8 cellular contexts compared by ENCODE assay signal in genomic region chr9:121498487-121499176, GRCh38. TPM values are rescaled to one million over a fixed set of nuclear protein-coding genes. Genes with fewer than 3 reads are reported as not detected.
DNase-seq lines count a peak whose midpoint lies in the region; ATAC-seq, FAIRE-seq and TF ChIP-seq lines count a peak whose summit lies in the region.

No MANE protein-coding gene starts in this region.

- peak overlapping the region; percentile 29; the same call in 1 of the 2 replicates for H2BK15ac ChIP-seq in H1 (ENCODE audit: low read length)

- no peak overlapping the region for H3K14ac ChIP-seq in H1 (ENCODE audit: insufficient read length)

- H4K91ac ChIP-seq in H1 (replicated peaks; ENCODE audit: insufficient read length, low read length), result no peak overlapping the region

- H3K79me1 ChIP-seq in H1 (ENCODE audit: low read depth, low read length), result no peaks in the 10 kb centered on the region

- intact Hi-C loops in PC-3 (cut with micrococcal nuclease), result no loop called here

- H3K18ac ChIP-seq in H1 (ENCODE audit: extremely low read depth, low read length), result no peak overlapping the region; the same call in 1 of the 2 replicates

- H3K27ac ChIP-seq in AG04450 (ENCODE audit: low read depth, low read length) (no peak overlapping the region), PC-3 (ENCODE audit: low read length) (no peak overlapping the region), H1 (ENCODE audit: low read depth, low read length) (no peak overlapping the region)

- TF ChIP-seq RAD21 in H1 (IDR thresholded peaks at IDR 0.05 in 1 of 2, conservative IDR thresholded peaks at IDR 0.05 in 1 of 2; ENCODE audit: low read depth in 2 of 2, low read length in 2 of 2), result no peak

- no peak overlapping the region for H2BK120ac ChIP-seq in H1 (replicated peaks; ENCODE audit: low read depth, low read length)

- no peak overlapping the region for H3K9ac ChIP-seq in PC-3 (ENCODE audit: low read length)
- no peak overlapping the region for H3K9ac ChIP-seq in H1 (replicated peaks in 1 of 4; ENCODE audit: extremely low read depth in 1 of 4, low read depth in 3 of 4, low read length in 3 of 4)
- peak overlapping the region; percentile 53 for H3K9ac ChIP-seq in mucosa of stomach (ENCODE audit: low read length)

- CTCF ChIA-PET in AG04450 (lab: Charles Lee) (interaction anchor here (0.7 kb wide), 1 partner anchor 54 kb away, joined by 4 read pairs; no protein-coding TSS in a partner anchor), PC-3 (lab: Charles Lee) (no interaction called here), H1 (lab: Charles Lee; ENCODE audit: partially characterized antibody) (interaction anchor here (0.8 to 5.5 kb wide), 20 partner anchors 9 to 286 kb away, joined by 3 to 38 read pairs (median 4); no protein-coding TSS in a partner anchor)

- no peak overlapping the region for H3K56ac ChIP-seq in H1 (replicated peaks; ENCODE audit: insufficient read length, low read depth, low read length)

- no peaks in the 10 kb centered on the region for H3F3A ChIP-seq in PC-3 (ENCODE audit: low read length, unreplicated experiment)

- peaks cover 56% of the 10 kb centered on the region for H3K27me3 ChIP-seq in AG04450 (ENCODE audit: control insufficient read depth, insufficient read depth, low read length)
- H3K27me3 ChIP-seq in PC-3 (ENCODE audit: low read length), result peaks cover 7% of the 10 kb centered on the region; the same call in 1 of the 2 replicates
- peaks cover 20 to 47% (median 36%) of the 10 kb centered on the region in 4 experiments for H3K27me3 ChIP-seq in H1 (replicated peaks in 1 of 4; ENCODE audit: control insufficient read depth in 3 of 4, extremely low read depth in 1 of 4, insufficient read depth in 3 of 4, low read length in 3 of 4)
- peaks cover 27% of the 10 kb centered on the region for H3K27me3 ChIP-seq in mucosa of stomach (ENCODE audit: control insufficient read depth, insufficient read depth, low read length)

- H4K20me1 ChIP-seq in PC-3 (ENCODE audit: low read length), result no peaks in the 10 kb centered on the region
- peaks cover 0 to 3% of the 10 kb centered on the region in 2 experiments for H4K20me1 ChIP-seq in H1 (replicated peaks in 1 of 2; ENCODE audit: control insufficient read depth in 1 of 2, insufficient read depth in 2 of 2, low read length in 2 of 2)

- no peak overlapping the region for H4K5ac ChIP-seq in H1 (ENCODE audit: insufficient read length, low read depth, low read length)

- TF ChIP-seq EP300 in H1 (IDR thresholded peaks at IDR 0.05; ENCODE audit: borderline replicate concordance in 1 of 2, low read depth in 2 of 2, low read length in 2 of 2), result no peak

- no peak overlapping the region for H2BK12ac ChIP-seq in H1 (ENCODE audit: low read depth, low read length)

- H4K8ac ChIP-seq in H1 (ENCODE audit: extremely low read depth, insufficient read depth, low read length), result no peak overlapping the region

- H3K23me2 ChIP-seq in H1 (ENCODE audit: low read depth, low read length), result peaks cover 15% of the 10 kb centered on the region; the same call in 1 of the 2 replicates

- BruUV-seq in PC-3 (replicated peaks; lab: Mats Ljungman, UMichigan), result no TSS peak

- WGBS in H1 (ENCODE audit: extremely low coverage in 1 of 2, insufficient coverage in 1 of 2, insufficient read length in 1 of 2, insufficient replicate concordance in 2 of 2, low coverage in 1 of 2, low lambda C conversion rate in 2 of 2, missing lambda C conversion rate in 1 of 2), 2 experiments, result 9% methylated on average over 26 of the region's 29 CpGs; no CpG with 5 or more reads in 1 of the 2 experiments

- FAIRE-seq in H1 (lab: Jason Lieb, UNC), result no peak

- H3K4me1 ChIP-seq in PC-3 (ENCODE audit: insufficient read depth, low read length) (peaks cover 14% of the 10 kb centered on the region), H1 (replicated peaks in 1 of 4; ENCODE audit: control insufficient read depth in 3 of 4, insufficient read depth in 4 of 4, low read length in 3 of 4) (peaks cover 0 to 20% (median 4%) of the 10 kb centered on the region in 4 experiments; a peak in 6 of 7 replicates), mucosa of stomach (ENCODE audit: control insufficient read depth, insufficient read depth, low read length) (peaks cover 24% of the 10 kb centered on the region)

- no peak for TF ChIP-seq POLR2A in H1 (IDR thresholded peaks at IDR 0.05; ENCODE audit: control extremely low read depth in 1 of 2, low read depth in 2 of 2, low read length in 2 of 2)

- H3K4me3 ChIP-seq in AG04450 (ENCODE audit: low read depth, low read length), result peak overlapping the region; percentile 52
- H3K4me3 ChIP-seq in PC-3 (ENCODE audit: low read length), result peak overlapping the region; percentile 62
- peak overlapping the region; percentile 37 to 64 (median 56); a peak in 7 of 8 replicates for H3K4me3 ChIP-seq in H1 (ENCODE audit: extremely low read depth in 1 of 4, insufficient read depth in 2 of 4, low read depth in 3 of 4, low read length in 4 of 4)
- peak overlapping the region; percentile 41 for H3K4me3 ChIP-seq in mucosa of stomach (ENCODE audit: low read length)

- no peaks in the 10 kb centered on the region for H3K9me2 ChIP-seq in PC-3 (replicated peaks; ENCODE audit: low read length)

- H3K79me2 ChIP-seq in PC-3 (ENCODE audit: low read length), result no peaks in the 10 kb centered on the region
- no peaks in the 10 kb centered on the region for H3K79me2 ChIP-seq in H1 (ENCODE audit: control insufficient read depth in 1 of 2, insufficient read depth in 2 of 2, low read length in 2 of 2)

- no peaks in the 10 kb centered on the region; the same call in 1 of the 2 replicates for H3K9me3 ChIP-seq in AG04450 (ENCODE audit: control insufficient read depth, insufficient read depth, low read length)
- H3K9me3 ChIP-seq in PC-3 (ENCODE audit: low read length), result no peaks in the 10 kb centered on the region
- H3K9me3 ChIP-seq in H1 (ENCODE audit: insufficient read depth in 2 of 2, low read depth in 1 of 2, low read length in 1 of 2), result no peaks in the 10 kb centered on the region; a peak in 1 of 4 replicates
- no peaks in the 10 kb centered on the region for H3K9me3 ChIP-seq in mucosa of stomach (ENCODE audit: control insufficient read depth, low read length)

- H2AK5ac ChIP-seq in H1 (ENCODE audit: low read depth, low read length), result no peak overlapping the region

- no peak overlapping the region for H3K23ac ChIP-seq in H1 (ENCODE audit: insufficient read length)

- no peak overlapping the region for H3K4ac ChIP-seq in H1 (replicated peaks; ENCODE audit: insufficient read length, low read depth, low read length)

- peak; percentile 12 for ATAC-seq in GM19452 (IDR thresholded peaks at IDR 0.05; ENCODE audit: unreplicated experiment)
- ATAC-seq in PC-3, result peak; percentile 29

- H2BK5ac ChIP-seq in H1 (ENCODE audit: low read depth, low read length), result no peak overlapping the region

- H2AFZ ChIP-seq in PC-3 (ENCODE audit: low read length) (peak overlapping the region; percentile 79), H1 (ENCODE audit: low read length) (no peak overlapping the region)

- H3K4me2 ChIP-seq in PC-3 (ENCODE audit: low read length) (peak overlapping the region; percentile 93), H1 (ENCODE audit: insufficient read depth in 1 of 2, low read depth in 2 of 2, low read length in 2 of 2) (peak overlapping the region; percentile 74 to 99)

- no peak overlapping the region for H2BK20ac ChIP-seq in H1 (ENCODE audit: low read length)

- POLR2A ChIA-PET in AG04450 (lab: Yijun Ruan, JAX) (no interaction called here), PC-3 (lab: Charles Lee; ENCODE audit: unreplicated experiment) (interaction anchor here (0.6 kb wide), 1 partner anchor 86 kb away, joined by 4 read pairs; no protein-coding TSS in a partner anchor), H1 (lab: Charles Lee; ENCODE audit: partially characterized antibody) (interaction anchor here (1.7 kb wide), 1 partner anchor 38 kb away, joined by 3 read pairs; no protein-coding TSS in a partner anchor)

- TF ChIP-seq CTCF in AG04450 (IDR thresholded peaks at IDR 0.05; ENCODE audit: low read depth, low read length) (no peak), PC-3 (conservative IDR thresholded peaks at IDR 0.05; ENCODE audit: low read depth, low read length) (0 out of 2 replicates have a peak, but pooled peaks have one; percentile 31), H1 (IDR thresholded peaks at IDR 0.05; ENCODE audit: control extremely low read depth in 1 of 3, insufficient read depth in 1 of 3, low read depth in 1 of 3, low read length in 3 of 3) (no peak)

- DNase-seq in AG04450 (ENCODE audit: low read depth, low spot score), result no peak
- peak; percentile 21 for DNase-seq in PC-3
- DNase-seq in H1 (ENCODE audit: low read depth in 1 of 2, low spot score in 2 of 2), result peak in 1 of 2 experiments; percentile 70
- no peak for DNase-seq in GM19238 (ENCODE audit: insufficient read length, low spot score)
- DNase-seq in COLO668 (lab: John Stamatoyannopoulos, UW; ENCODE audit: unreplicated experiment), result no peak
- DNase-seq in NCI-H774 (lab: John Stamatoyannopoulos, UW), result no peak

- no peaks in the 10 kb centered on the region for H3K36me3 ChIP-seq in PC-3 (ENCODE audit: low read depth, low read length)
- no peaks in the 10 kb centered on the region for H3K36me3 ChIP-seq in H1 (ENCODE audit: control insufficient read depth in 2 of 4, insufficient read depth in 4 of 4, low read length in 3 of 4)
- H3K36me3 ChIP-seq in mucosa of stomach (ENCODE audit: control insufficient read depth, insufficient read depth, low read length), result no peaks in the 10 kb centered on the region

TF ChIP-seq in H1, 55 proteins besides CTCF, POLR2A, EP300 and RAD21 (continues in another document):
- TF ChIP-seq SIN3A (conservative IDR thresholded peaks at IDR 0.05 in 1 of 2, IDR thresholded peaks at IDR 0.05 in 1 of 2; ENCODE audit: low read depth in 1 of 2, low read length in 2 of 2) (no peak), POU5F1 (IDR thresholded peaks at IDR 0.05; ENCODE audit: low read depth, low read length) (no peak), ATF3 (IDR thresholded peaks at IDR 0.05; ENCODE audit: insufficient read depth, low read depth, low read length) (no peak), EZH2 (IDR thresholded peaks at IDR 0.05; ENCODE audit: low read depth, low read length, severe bottlenecking) (no peak)

RNA-seq across cellular contexts. Expression of gene GGTA1, which starts 1.0 kb away (rescaled TPM):
- polyA plus RNA-seq in AG04450 (2011; rRNA removed) (not detected in 2 replicates), H1 (2011; rRNA removed) (not detected in 2 replicates)
- polyA minus RNA-seq in AG04450 (2011; rRNA and poly(A)+ RNA removed), result not detected in 2 replicates
- total RNA-seq in PC-3 (2014; rRNA removed), result not detected in 2 replicates
- total RNA-seq in H1 (2021; fragmentation: NEBNext Ultra II Directional; extraction: Animal tissue kit (Norgen Biotek cat#: 25700)), result not detected in 2 replicates
- not detected for polyA plus RNA-seq in H1 (2011; cell fraction: cytosol; rRNA removed)
- not detected for polyA plus RNA-seq in H1 (2011; cell fraction: nucleus; rRNA removed)
- polyA plus RNA-seq in H1 (2012, experiment 1 of 2), result not detected in 4 replicates
- polyA plus RNA-seq in H1 (2012, experiment 2 of 2), result not detected
- polyA plus RNA-seq in H1 (2013, experiment 1 of 2), result not detected
- not detected for polyA plus RNA-seq in H1 (2013, experiment 2 of 2)
- polyA minus RNA-seq in H1 (2011; rRNA and poly(A)+ RNA removed), result not detected in 2 replicates
- not detected for polyA minus RNA-seq in H1 (2011; cell fraction: cytosol; rRNA and poly(A)+ RNA removed)
- polyA minus RNA-seq in H1 (2011; cell fraction: nucleus; rRNA and poly(A)+ RNA removed), result not detected
